ENCODE assay signal across 8 cellular contexts in the genomic region with DNA sequence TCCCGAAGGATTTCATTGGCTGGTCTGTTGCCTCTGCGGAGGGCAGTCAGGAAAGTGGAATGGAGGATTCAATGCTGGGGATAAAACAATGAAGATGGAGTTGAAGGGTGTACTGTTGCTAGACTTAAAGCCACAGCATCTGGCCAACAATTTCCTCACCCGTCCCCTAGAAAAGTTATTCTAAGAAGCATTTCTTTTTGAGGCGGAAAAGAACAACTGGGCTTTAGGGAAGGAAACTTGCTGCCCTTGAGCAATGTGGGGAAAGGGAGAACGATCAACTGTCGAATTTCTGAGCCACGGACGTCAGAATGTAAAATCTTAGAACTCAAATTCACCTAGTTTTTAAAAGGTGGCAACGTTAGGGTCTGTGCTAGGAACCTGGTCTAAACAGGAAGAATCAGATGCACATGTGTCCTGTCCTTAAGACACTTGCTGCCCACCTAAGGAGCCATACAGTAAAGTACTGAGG. TPM values are rescaled to one million over a fixed set of nuclear protein-coding genes. Genes with fewer than 3 reads are reported as not detected.
DNase-seq lines count a peak whose midpoint lies in the region; ATAC-seq and TF ChIP-seq lines count a peak whose summit lies in the region.

No MANE protein-coding gene starts in this region.

- peaks cover 0 to 8% (median 2%) of the 10 kb centered on the region in 4 donors for H3K9me3 ChIP-seq in esophagus muscularis mucosa
- H3K9me3 ChIP-seq in prostate gland: no peaks in the 10 kb centered on the region

- intact Hi-C loops in esophagus muscularis mucosa (cut with DNase I) (loop anchor here (2.0 kb wide), 1 partner anchor 17 kb away; a partner anchor contains a TSS), prostate gland (cut with DNase I) (loop anchor here (1.0 kb wide), 1 partner anchor 17 kb away; a partner anchor contains a TSS)

- 0% methylated on average over 9 of the region's 9 CpGs for WGBS in esophagus muscularis mucosa
- 0% methylated on average over 9 of the region's 9 CpGs for WGBS in prostate gland

- H3K36me3 ChIP-seq in esophagus muscularis mucosa (peaks cover 0 to 16% (median 13%) of the 10 kb centered on the region in 4 donors), prostate gland (no peaks in the 10 kb centered on the region)

- ATAC-seq in GM21528 (IDR thresholded peaks at IDR 0.05; ENCODE audit: low FRiP score, unreplicated experiment) (no peak), HG03045 (IDR thresholded peaks at IDR 0.05; ENCODE audit: unreplicated experiment) (no peak)

- no peak for TF ChIP-seq CTCF in esophagus muscularis mucosa (IDR thresholded peaks at IDR 0.05)
- no peak for TF ChIP-seq CTCF in prostate gland (IDR thresholded peaks at IDR 0.05)

- H3K27ac ChIP-seq in esophagus muscularis mucosa (replicated peaks in 1 of 4) (peak overlapping the region; percentile 97 to 100 (median 98)), prostate gland (peak overlapping the region; percentile 98 to 99)

- no peak for TF ChIP-seq POLR2A in esophagus muscularis mucosa (IDR thresholded peaks at IDR 0.05; ENCODE audit: low read depth)
- TF ChIP-seq POLR2A in prostate gland (IDR thresholded peaks at IDR 0.05): no peak

- peak overlapping the region; percentile 75 to 92 (median 78) for H3K4me3 ChIP-seq in esophagus muscularis mucosa
- H3K4me3 ChIP-seq in prostate gland: peak overlapping the region; percentile 59 to 61

- TF ChIP-seq EP300 in esophagus muscularis mucosa (IDR thresholded peaks at IDR 0.05): no peak

- H3K27me3 ChIP-seq in esophagus muscularis mucosa (no peaks in the 10 kb centered on the region), prostate gland (replicated peaks; ENCODE audit: insufficient read depth) (no peaks in the 10 kb centered on the region)

- H3K4me1 ChIP-seq in esophagus muscularis mucosa (peaks cover 9 to 20% (median 18%) of the 10 kb centered on the region in 4 donors), prostate gland (replicated peaks) (peaks cover 4% of the 10 kb centered on the region)

- DNase-seq in NCI-H345 treated with DMSO at 0.1 percent for 48 hours (lab: John Stamatoyannopoulos, UW; ENCODE audit: unreplicated experiment) (peak; percentile 48), NCI-H345 (lab: John Stamatoyannopoulos, UW) (no peak), esophagus muscularis mucosa (ENCODE audit: extremely low spot score) (no peak), prostate gland (ENCODE audit: low spot score) (no peak), NCI-H128 (lab: John Stamatoyannopoulos, UW; ENCODE audit: unreplicated experiment) (no peak)

TF ChIP-seq in PFSK-1, 5 proteins besides CTCF, POLR2A, EP300 and RAD21:
- TF ChIP-seq POLR2AphosphoS5 (IDR thresholded peaks at IDR 0.05; ENCODE audit: low read depth, low read length) (no peak), TAF1 (IDR thresholded peaks at IDR 0.05; ENCODE audit: borderline replicate concordance, insufficient read depth, low read length) (peak; percentile 75; the same call in 1 of the 2 replicates), SIN3A (IDR thresholded peaks at IDR 0.05; ENCODE audit: borderline replicate concordance, insufficient read depth, low read length) (no peak), FOXP2 (optimal IDR thresholded peaks at IDR 0.05; ENCODE audit: borderline replicate concordance, extremely low read depth, extremely low read length, insufficient read depth) (no peak)
- TF ChIP-seq, protein P1, sequence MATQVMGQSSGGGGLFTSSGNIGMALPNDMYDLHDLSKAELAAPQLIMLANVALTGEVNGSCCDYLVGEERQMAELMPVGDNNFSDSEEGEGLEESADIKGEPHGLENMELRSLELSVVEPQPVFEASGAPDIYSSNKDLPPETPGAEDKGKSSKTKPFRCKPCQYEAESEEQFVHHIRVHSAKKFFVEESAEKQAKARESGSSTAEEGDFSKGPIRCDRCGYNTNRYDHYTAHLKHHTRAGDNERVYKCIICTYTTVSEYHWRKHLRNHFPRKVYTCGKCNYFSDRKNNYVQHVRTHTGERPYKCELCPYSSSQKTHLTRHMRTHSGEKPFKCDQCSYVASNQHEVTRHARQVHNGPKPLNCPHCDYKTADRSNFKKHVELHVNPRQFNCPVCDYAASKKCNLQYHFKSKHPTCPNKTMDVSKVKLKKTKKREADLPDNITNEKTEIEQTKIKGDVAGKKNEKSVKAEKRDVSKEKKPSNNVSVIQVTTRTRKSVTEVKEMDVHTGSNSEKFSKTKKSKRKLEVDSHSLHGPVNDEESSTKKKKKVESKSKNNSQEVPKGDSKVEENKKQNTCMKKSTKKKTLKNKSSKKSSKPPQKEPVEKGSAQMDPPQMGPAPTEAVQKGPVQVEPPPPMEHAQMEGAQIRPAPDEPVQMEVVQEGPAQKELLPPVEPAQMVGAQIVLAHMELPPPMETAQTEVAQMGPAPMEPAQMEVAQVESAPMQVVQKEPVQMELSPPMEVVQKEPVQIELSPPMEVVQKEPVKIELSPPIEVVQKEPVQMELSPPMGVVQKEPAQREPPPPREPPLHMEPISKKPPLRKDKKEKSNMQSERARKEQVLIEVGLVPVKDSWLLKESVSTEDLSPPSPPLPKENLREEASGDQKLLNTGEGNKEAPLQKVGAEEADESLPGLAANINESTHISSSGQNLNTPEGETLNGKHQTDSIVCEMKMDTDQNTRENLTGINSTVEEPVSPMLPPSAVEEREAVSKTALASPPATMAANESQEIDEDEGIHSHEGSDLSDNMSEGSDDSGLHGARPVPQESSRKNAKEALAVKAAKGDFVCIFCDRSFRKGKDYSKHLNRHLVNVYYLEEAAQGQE (IDR thresholded peaks at IDR 0.05; ENCODE audit: insufficient read depth in 1 of 2, low read depth in 2 of 2, low read length in 2 of 2): no peak

RNA-seq across cellular contexts. Expression of a gene that starts 0.7 kb away (rescaled TPM):
- 42.9 TPM for polyA plus RNA-seq in PFSK-1 (2012; ENCODE audit: insufficient read length, low read depth)
- total RNA-seq in esophagus muscularis mucosa: 10 to 100 TPM; 17.4 to 26.4 (median 19.7) TPM
- 10 to 100 TPM; 17.8 to 29.6 TPM for total RNA-seq in prostate gland

RNA-seq across cellular contexts. Expression of a gene that starts 17.9 kb away (rescaled TPM):
- 131 TPM for polyA plus RNA-seq in PFSK-1 (2012; ENCODE audit: insufficient read length, low read depth)
- 10 to 100 TPM; 56.0 to 63.7 (median 58.3) TPM for total RNA-seq in esophagus muscularis mucosa
- 10 to 100 TPM; 71.2 to 81.7 TPM for total RNA-seq in prostate gland
